In genomic region chr10:12938271-12938670, GRCh38 we compare ENCODE assay signal across 23 cellular contexts.
"Had no signal": no experiment of that assay in that cellular context is flagged by ENCODE, and none has a peak within 500 bp of the region (broad histone marks: within the 10 kb centered on the region; RNA-seq: fewer than 3 reads in every experiment).

No MANE protein-coding gene starts in this region.

- H3K9ac ChIP-seq: parathyroid adenoma had no signal

- ATAC-seq: effector memory CD8-positive, alpha-beta T cell; heart left ventricle; left colon; left ventricle myocardium superior; right lobe of liver; stimulated activated memory B cell treated with anti-CD40 and anti-IgM and Interleukin-4, amounts not matched to agents 10 μg/mL and 1 μg/mL and 100 μg/mL, for 72 hours had no signal

- DNase-seq: effector memory CD8-positive, alpha-beta T cell; heart left ventricle; hippocampal formation; left colon; left ventricle myocardium superior; mesendoderm; naive B cell; occipital lobe; spleen; stimulated activated CD4-positive, alpha-beta T cell treated with anti-CD3 and anti-CD28 coated beads, Interleukin-15, amount 100 ng/mL, for 24 hours; stimulated activated CD4-positive, alpha-beta T cell treated with anti-CD3 and anti-CD28 coated beads, Interleukin-1b, Interleukin-23, amount 100 ng/mL, for 48 hours; stimulated activated CD4-positive, alpha-beta T cell treated with anti-CD3 and anti-CD28 coated beads, Interleukin-4, amount 100 ng/mL, for 24 hours; testis had no signal

- H3K79me2 ChIP-seq: parathyroid adenoma had no signal

- H3K36me3 Mint-ChIP-seq: naive B cell; stimulated activated memory B cell treated with anti-CD40 and anti-IgM and Interleukin-4, amounts not matched to agents 10 μg/mL and 1 μg/mL and 100 μg/mL, for 72 hours had no signal

- H3K36me3 ChIP-seq: heart left ventricle, prostate gland, right lobe of liver, spleen, tibial nerve had no signal

- H2AFZ ChIP-seq: parathyroid adenoma had no signal

- H3K4me3 ChIP-seq: heart left ventricle, lung, prostate gland, right lobe of liver, spleen, testis, tibial nerve had no signal

- H3K27me3 ChIP-seq: heart left ventricle, right lobe of liver, spleen, testis, tibial nerve had no signal

- H3K4me1 Mint-ChIP-seq: naive B cell; nephron; stimulated activated memory B cell treated with anti-CD40 and anti-IgM and Interleukin-4, amounts not matched to agents 10 μg/mL and 1 μg/mL and 100 μg/mL, for 72 hours had no signal

- H3K27ac Mint-ChIP-seq: dendritic cell treated with granulocyte-macrophage colony-stimulating factor and Interleukin-4, amounts not matched to agents 40 ng/mL and 50 ng/mL, for 4 days; effector memory CD8-positive, alpha-beta T cell; naive B cell; nephron; stimulated activated memory B cell treated with anti-CD40 and anti-IgM and Interleukin-4, amounts not matched to agents 10 μg/mL and 1 μg/mL and 100 μg/mL, for 72 hours; stimulated activated naive CD8-positive, alpha-beta T cell treated with anti-CD3 and anti-CD28 coated beads, Interleukin-15, Interleukin-2, amounts not matched to agents 100 ng/mL and 50 ng/mL, for 24 hours had no signal

- H3K27ac ChIP-seq: heart left ventricle, parathyroid adenoma, prostate gland, right lobe of liver, spleen, testis, tibial nerve had no signal

- FAIRE-seq: frontal cortex had no signal

- H3K4me3 Mint-ChIP-seq: dendritic cell treated with granulocyte-macrophage colony-stimulating factor and Interleukin-4, amounts not matched to agents 40 ng/mL and 50 ng/mL, for 4 days; effector memory CD8-positive, alpha-beta T cell; naive B cell; nephron; stimulated activated memory B cell treated with anti-CD40 and anti-IgM and Interleukin-4, amounts not matched to agents 10 μg/mL and 1 μg/mL and 100 μg/mL, for 72 hours; stimulated activated naive CD8-positive, alpha-beta T cell treated with anti-CD3 and anti-CD28 coated beads, Interleukin-15, Interleukin-2, amounts not matched to agents 100 ng/mL and 50 ng/mL, for 24 hours had no signal

- H3K4me1 ChIP-seq: parathyroid adenoma, prostate gland, right lobe of liver, spleen, testis had no signal

- H3K27me3 Mint-ChIP-seq: dendritic cell treated with granulocyte-macrophage colony-stimulating factor and Interleukin-4, amounts not matched to agents 40 ng/mL and 50 ng/mL, for 4 days had no signal

- H3K9me3 ChIP-seq: prostate gland, right lobe of liver, testis, tibial nerve had no signal

- H3K9me3 Mint-ChIP-seq: effector memory CD8-positive, alpha-beta T cell; stimulated activated memory B cell treated with anti-CD40 and anti-IgM and Interleukin-4, amounts not matched to agents 10 μg/mL and 1 μg/mL and 100 μg/mL, for 72 hours; stimulated activated naive CD8-positive, alpha-beta T cell treated with anti-CD3 and anti-CD28 coated beads, Interleukin-15, Interleukin-2, amounts not matched to agents 100 ng/mL and 50 ng/mL, for 24 hours had no signal
